In the genomic region with DNA sequence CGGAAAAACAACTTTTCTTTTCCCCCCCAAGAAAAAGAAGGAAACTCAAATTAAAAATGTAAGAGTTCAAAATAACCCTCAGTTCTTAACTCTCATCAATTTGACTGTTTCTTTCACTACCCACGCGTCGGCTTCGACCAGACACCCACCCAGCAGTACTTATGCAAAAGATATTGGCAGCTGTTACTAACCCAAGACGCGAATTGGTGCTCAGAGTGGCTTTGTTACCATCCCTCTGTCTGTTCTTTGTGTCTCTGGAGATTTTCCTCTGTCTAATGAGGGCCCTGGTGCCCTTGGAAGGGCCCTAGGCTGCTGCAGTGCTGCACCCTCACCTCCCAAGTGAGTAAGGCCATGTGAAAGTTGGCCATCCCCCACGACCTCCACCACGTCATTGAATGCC, we compare ENCODE assay signal across 26 cellular contexts.
DNase-seq lines count a peak whose midpoint lies in the region; ATAC-seq and TF ChIP-seq lines count a peak whose summit lies in the region.
"Had no signal": no experiment of that assay in that cellular context is flagged by ENCODE, and none has a peak within 500 bp of the region (broad histone marks: within the 10 kb centered on the region; RNA-seq: fewer than 3 reads in every experiment).

No MANE protein-coding gene starts in this region.

- H3K27me3 Mint-ChIP-seq in glutamatergic neuron (ENCODE audit: unreplicated experiment) = peaks cover 3% of the 10 kb centered on the region

- peak; percentile 32 for DNase-seq in NCI-H526 treated with DMSO at 0.1 percent for 48 hours (lab: John Stamatoyannopoulos, UW)
- DNase-seq in glutamatergic neuron = no peak
- no peak for DNase-seq in stomach
- DNase-seq in stimulated activated naive CD8-positive, alpha-beta T cell treated with anti-CD3 and anti-CD28 coated beads, Interleukin-15, Interleukin-2, amounts not matched to agents 100 U/mL and 50 U/mL, for 24 hours = no peak
- DNase-seq in NCI-H2227 treated with DMSO at 0.1 percent for 48 hours (lab: John Stamatoyannopoulos, UW) = no peak
- DNase-seq: ACHN; CD8-positive, alpha-beta memory T cell; GM23248; H9; MM.1S; NCI-H1048; NCI-H1436; NCI-H187 treated with DMSO at 0.1 percent for 48 hours; NCI-H2107; NCI-H510A treated with DMSO at 0.1 percent for 48 hours; OCI-M1 had no signal

- TF ChIP-seq CTCF in glutamatergic neuron (IDR thresholded peaks at IDR 0.05; ENCODE audit: partially characterized antibody, unreplicated experiment) = no peak
- no peak for TF ChIP-seq CTCF in stomach (IDR thresholded peaks at IDR 0.05)

- peaks cover 4% of the 10 kb centered on the region for H3K9me3 Mint-ChIP-seq in glutamatergic neuron (ENCODE audit: unreplicated experiment)
- H3K9me3 Mint-ChIP-seq: CD8-positive, alpha-beta memory T cell had no signal

- peaks cover 54% of the 10 kb centered on the region for H3K4me1 Mint-ChIP-seq in glutamatergic neuron (ENCODE audit: low read depth, unreplicated experiment)
- H3K4me1 Mint-ChIP-seq: CD8-positive, alpha-beta memory T cell had no signal

- H3K4me2 ChIP-seq in BLaER1 = peak overlapping the region; percentile 86

- H3K36me3 Mint-ChIP-seq in glutamatergic neuron (ENCODE audit: unreplicated experiment) = no peaks in the 10 kb centered on the region
- H3K36me3 Mint-ChIP-seq: CD8-positive, alpha-beta memory T cell had no signal

- TF ChIP-seq POLR2A in stomach (IDR thresholded peaks at IDR 0.05) (no peak), GM18505 (IDR thresholded peaks at IDR 0.05; ENCODE audit: borderline replicate concordance, extremely low read depth, insufficient read depth, insufficient read length) (no peak)

- ATAC-seq in GM18505 (IDR thresholded peaks at IDR 0.05; ENCODE audit: unreplicated experiment) (no peak), GM21515 (IDR thresholded peaks at IDR 0.05; ENCODE audit: unreplicated experiment) (no peak)
- ATAC-seq in stimulated activated naive CD8-positive, alpha-beta T cell treated with anti-CD3 and anti-CD28 coated beads, Interleukin-15, Interleukin-2, amounts not matched to agents 100 U/mL and 50 U/mL, for 24 hours = no peak
- ATAC-seq: HepG2, K562, Right ventricle myocardium inferior had no signal

- no peaks in the 10 kb centered on the region for H4K20me1 ChIP-seq in BLaER1

- H3K9me3 ChIP-seq in BLaER1 (peaks cover 3% of the 10 kb centered on the region; the same call in 1 of the 2 replicates), stomach (no peaks in the 10 kb centered on the region)
- H3K9me3 ChIP-seq: SJSA1 had no signal

- no peak overlapping the region for H3K27ac Mint-ChIP-seq in glutamatergic neuron (ENCODE audit: unreplicated experiment)
- H3K27ac Mint-ChIP-seq: CD8-positive, alpha-beta memory T cell; H9 had no signal

- H3K9ac ChIP-seq in BLaER1 = no peak overlapping the region
- H3K9ac ChIP-seq: GM23248 had no signal

- WGBS in stomach, 5 donors = 79 to 85% (median 84%) methylated on average over 9 of the region's 9 CpGs

- TF ChIP-seq EP300 in stomach (IDR thresholded peaks at IDR 0.05) = no peak

- H3K4me1 ChIP-seq in BLaER1 = peaks cover 49% of the 10 kb centered on the region
- H3K4me1 ChIP-seq in stomach = peaks cover 30 to 57% (median 36%) of the 10 kb centered on the region in 4 donors
- H3K4me1 ChIP-seq: SJSA1 had no signal

- no peaks in the 10 kb centered on the region for H3K36me3 ChIP-seq in BLaER1
- peaks cover 0 to 13% (median under 1%) of the 10 kb centered on the region in 4 donors for H3K36me3 ChIP-seq in stomach
- H3K36me3 ChIP-seq: SJSA1 had no signal

- H3K4me3 ChIP-seq in BLaER1 = no peak overlapping the region
- no peak overlapping the region for H3K4me3 ChIP-seq in stomach
- H3K4me3 ChIP-seq: GM23248, K562, SJSA1 had no signal

- H3K4me3 Mint-ChIP-seq in glutamatergic neuron (ENCODE audit: unreplicated experiment) = peak overlapping the region; percentile 27
- H3K4me3 Mint-ChIP-seq: H9 had no signal

- H3K27me3 ChIP-seq in BLaER1 (no peaks in the 10 kb centered on the region), stomach (peaks cover 0 to 4% (median 0%) of the 10 kb centered on the region in 3 donors)
- H3K27me3 ChIP-seq: SJSA1 had no signal

- H3K27ac ChIP-seq in BLaER1 = no peak overlapping the region
- peak overlapping the region in 4 of 5 donors; percentile 7 to 81 (median 59) for H3K27ac ChIP-seq in stomach
- H3K27ac ChIP-seq: 22Rv1, C4-2B, GM23248, HL-60, SJSA1 had no signal

- intact Hi-C loops in stomach (cut with DNase I; ENCODE audit: low total_unique reads) = no loop called here
